Comparison of ENCODE assay signal across 15 cellular contexts in the genomic region with DNA sequence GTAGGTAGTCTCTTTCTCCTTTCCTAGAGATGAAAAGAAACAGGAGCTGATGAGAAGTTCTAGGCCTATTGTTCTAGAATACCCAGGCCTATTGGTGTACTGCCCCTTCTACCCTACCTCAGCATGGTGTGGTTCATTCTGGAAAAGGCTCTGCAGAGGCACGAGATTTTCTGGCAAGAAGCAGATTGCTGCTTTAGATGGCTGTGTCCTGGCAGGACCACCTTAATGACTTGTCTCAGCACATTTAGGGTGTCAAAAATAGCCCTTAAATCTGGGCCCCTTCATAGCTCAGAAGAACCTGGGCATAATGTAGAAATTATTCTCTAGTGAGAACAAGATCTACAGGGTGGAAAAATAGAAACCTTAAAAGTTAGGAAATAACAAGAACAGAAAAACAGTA.
DNase-seq lines count a peak whose midpoint lies in the region; ATAC-seq, FAIRE-seq and TF ChIP-seq lines count a peak whose summit lies in the region.
"Had no signal": no experiment of that assay in that cellular context is flagged by ENCODE, and none has a peak within 500 bp of the region (broad histone marks: within the 10 kb centered on the region; RNA-seq: fewer than 3 reads in every experiment).

No MANE protein-coding gene starts in this region.

- TF ChIP-seq CTCF in HepG2 (CRISPR knock-in tag; IDR thresholded peaks at IDR 0.05) (no peak), brain microvascular endothelial cell (IDR thresholded peaks at IDR 0.05; ENCODE audit: low read depth, low read length, missing control alignments) (no peak)

- TF ChIP-seq RAD21 in HepG2 (CRISPR knock-in tag; IDR thresholded peaks at IDR 0.05) = no peak

- peaks cover 20% of the 10 kb centered on the region for H3K4me1 Mint-ChIP-seq in activated T-helper 2 cell treated with anti-CD3 and anti-CD28 coated beads, Interferon-gamma antibody, Interleukin-2, Interleukin-4, amounts not matched to agents 10 μg/mL and 5 μg/mL and 100 μg/mL, durations not matched to agents 14 hours and 24 hours and 36 hours (ENCODE audit: low read depth)
- peaks cover 11% of the 10 kb centered on the region for H3K4me1 Mint-ChIP-seq in activated CD4-positive, alpha-beta memory T cell treated with anti-CD3 and anti-CD28 coated beads for 36 hours (ENCODE audit: low read depth)

- H3K9me3 Mint-ChIP-seq in activated T-helper 2 cell treated with anti-CD3 and anti-CD28 coated beads, Interferon-gamma antibody, Interleukin-2, Interleukin-4, amounts not matched to agents 10 μg/mL and 5 μg/mL and 100 μg/mL, durations not matched to agents 14 hours and 24 hours and 36 hours = peaks cover 18% of the 10 kb centered on the region
- H3K9me3 Mint-ChIP-seq in activated CD4-positive, alpha-beta memory T cell treated with anti-CD3 and anti-CD28 coated beads for 36 hours = peaks cover 12% of the 10 kb centered on the region

- H3K27me3 ChIP-seq in HepG2 (ENCODE audit: control insufficient read depth in 1 of 2, insufficient read depth in 2 of 2, low read length in 2 of 2) (no peaks in the 10 kb centered on the region), brain microvascular endothelial cell (replicated peaks) (no peaks in the 10 kb centered on the region)

- H3K27ac ChIP-seq in HepG2 (ENCODE audit: extremely low read length, insufficient read depth, low read length) (no peak overlapping the region), brain microvascular endothelial cell (no peak overlapping the region)

- 100% methylated on average over 1 of the region's 1 CpG for WGBS in HepG2 (ENCODE audit: low lambda C conversion rate)

- no peak for FAIRE-seq in HepG2 (lab: Jason Lieb, UNC)

- ATAC-seq in GM18520 (IDR thresholded peaks at IDR 0.05; ENCODE audit: unreplicated experiment) = peak; percentile 5
- peak; percentile 23 for ATAC-seq in GM21367 (IDR thresholded peaks at IDR 0.05; ENCODE audit: unreplicated experiment)
- peak; percentile 7 for ATAC-seq in HG03095 (IDR thresholded peaks at IDR 0.05; ENCODE audit: unreplicated experiment)
- ATAC-seq in HepG2 = no peak

- no peak overlapping the region for H3K4me3 Mint-ChIP-seq in activated T-helper 2 cell treated with anti-CD3 and anti-CD28 coated beads, Interferon-gamma antibody, Interleukin-2, Interleukin-4, amounts not matched to agents 10 μg/mL and 5 μg/mL and 100 μg/mL, durations not matched to agents 14 hours and 24 hours and 36 hours (ENCODE audit: low read depth)
- H3K4me3 Mint-ChIP-seq in activated CD4-positive, alpha-beta memory T cell treated with anti-CD3 and anti-CD28 coated beads for 36 hours = no peak overlapping the region

- no peaks in the 10 kb centered on the region for H4K20me1 ChIP-seq in HepG2 (ENCODE audit: insufficient read depth, low read length)

- H3K4me3 ChIP-seq in HepG2 (replicated peaks in 1 of 3; ENCODE audit: insufficient read depth in 1 of 3, low read depth in 2 of 3, low read length in 3 of 3) (no peak overlapping the region), brain microvascular endothelial cell (ENCODE audit: low read depth, low read length) (no peak overlapping the region)

- peak overlapping the region; percentile 45 for H3K27ac Mint-ChIP-seq in activated T-helper 2 cell treated with anti-CD3 and anti-CD28 coated beads, Interferon-gamma antibody, Interleukin-2, Interleukin-4, amounts not matched to agents 10 μg/mL and 5 μg/mL and 100 μg/mL, durations not matched to agents 14 hours and 24 hours and 36 hours
- no peak overlapping the region for H3K27ac Mint-ChIP-seq in activated CD4-positive, alpha-beta memory T cell treated with anti-CD3 and anti-CD28 coated beads for 36 hours

- peaks cover 20% of the 10 kb centered on the region for H3K27me3 Mint-ChIP-seq in activated T-helper 2 cell treated with anti-CD3 and anti-CD28 coated beads, Interferon-gamma antibody, Interleukin-2, Interleukin-4, amounts not matched to agents 10 μg/mL and 5 μg/mL and 100 μg/mL, durations not matched to agents 14 hours and 24 hours and 36 hours (ENCODE audit: low read depth)
- H3K27me3 Mint-ChIP-seq in activated CD4-positive, alpha-beta memory T cell treated with anti-CD3 and anti-CD28 coated beads for 36 hours = peaks cover 5% of the 10 kb centered on the region

- in situ Hi-C loops in HepG2 (cut with HindIII; ENCODE audit: extremely low pct_ligation_motif_present, low pct_unique_long_range_greater_than_20kb) = no loop called here
- in situ Hi-C loops in brain microvascular endothelial cell (cut with HindIII; ENCODE audit: low pct_ligation_motif_present, low sequenced_read_pairs) = no loop called here

- H3K9me3 ChIP-seq in HepG2 (ENCODE audit: low read length) = peaks cover under 1% of the 10 kb centered on the region; the same call in 1 of the 2 replicates

- no peaks in the 10 kb centered on the region for H3K79me2 ChIP-seq in HepG2 (ENCODE audit: insufficient read depth, low read length)

- H3K36me3 ChIP-seq in HepG2 (replicated peaks in 1 of 2; ENCODE audit: control insufficient read depth in 1 of 2, insufficient read depth in 2 of 2, low read length in 2 of 2) (peaks cover 0 to 2% of the 10 kb centered on the region in 2 experiments; a peak in 1 of 5 replicates), brain microvascular endothelial cell (replicated peaks) (no peaks in the 10 kb centered on the region)

- TF ChIP-seq EP300 in HepG2 (IDR thresholded peaks at IDR 0.05; ENCODE audit: low read depth in 2 of 2, low read length in 2 of 2) (no peak), HepG2 (CRISPR knock-in tag; IDR thresholded peaks at IDR 0.05; ENCODE audit: borderline replicate concordance) (no peak)

- no peak overlapping the region for H2AFZ ChIP-seq in HepG2 (ENCODE audit: low read length)

- intact Hi-C loops in activated T-helper 2 cell treated with anti-CD3 and anti-CD28 coated beads, Interferon-gamma antibody, Interleukin-2, Interleukin-4, amounts not matched to agents 10 μg/mL and 5 μg/mL and 100 μg/mL, durations not matched to agents 14 hours and 24 hours and 36 hours (cut with micrococcal nuclease) = loop anchor here (5.0 kb wide), 1 partner anchor 41 kb away; no protein-coding TSS in a partner anchor
- intact Hi-C loops in activated CD4-positive, alpha-beta memory T cell treated with anti-CD3 and anti-CD28 coated beads for 36 hours (cut with micrococcal nuclease) = no loop called here
- intact Hi-C loops in HepG2 (cut with micrococcal nuclease; ENCODE audit: unreplicated experiment) = no loop called here

- DNase-seq in activated T-helper 2 cell treated with anti-CD3 and anti-CD28 coated beads, Interferon-gamma antibody, Interleukin-2, Interleukin-4, amounts not matched to agents 10 μg/mL and 5 μg/mL and 100 μg/mL, durations not matched to agents 14 hours and 24 hours and 36 hours (ENCODE audit: low spot score) = no peak
- no peak for DNase-seq in stimulated activated CD4-positive, alpha-beta T cell treated with anti-CD3 and anti-CD28 coated beads, Interleukin-4, amount 100 ng/mL, for 24 hours
- DNase-seq in activated CD4-positive, alpha-beta memory T cell treated with anti-CD3 and anti-CD28 coated beads for 36 hours = no peak
- DNase-seq in HepG2 (ENCODE audit: low spot score) (no peak), brain microvascular endothelial cell (no peak)
- DNase-seq: central memory CD4-positive, alpha-beta T cell; DMS79 treated with DMSO at 0.1 percent for 48 hours; Karpas-422; NCI-H187; NCI-H526 treated with DMSO at 0.1 percent for 48 hours; occipital lobe; T1000 had no signal

- POLR2A ChIA-PET in activated CD4-positive, alpha-beta memory T cell treated with anti-CD3 and anti-CD28 coated beads for 36 hours (lab: Charles Lee) = no interaction called here
- POLR2A ChIA-PET in HepG2 (lab: Yijun Ruan, JAX) = no interaction called here

- no TSS peak for BruUV-seq in HepG2 (replicated peaks; lab: Mats Ljungman, UMichigan)

- no peak overlapping the region for H3K4me2 ChIP-seq in HepG2 (ENCODE audit: low read depth, low read length)

- TF ChIP-seq POLR2A in HepG2 (IDR thresholded peaks at IDR 0.05; ENCODE audit: insufficient read depth in 1 of 2, low read depth in 2 of 2, low read length in 2 of 2) = no peak

- no peak overlapping the region for H3K9ac ChIP-seq in HepG2 (ENCODE audit: insufficient read depth, low read depth, low read length)

- CTCF ChIA-PET in activated CD4-positive, alpha-beta memory T cell treated with anti-CD3 and anti-CD28 coated beads for 36 hours (lab: Charles Lee) = interaction anchor here (0.7 kb wide), 2 partner anchors 91 to 1930 kb away, joined by 3 read pairs; no protein-coding TSS in a partner anchor
- CTCF ChIA-PET in HepG2 (lab: Yijun Ruan, JAX; ENCODE audit: low intra/inter-chr PET ratio, low total read pairs) = no interaction called here

- H3K36me3 Mint-ChIP-seq in activated T-helper 2 cell treated with anti-CD3 and anti-CD28 coated beads, Interferon-gamma antibody, Interleukin-2, Interleukin-4, amounts not matched to agents 10 μg/mL and 5 μg/mL and 100 μg/mL, durations not matched to agents 14 hours and 24 hours and 36 hours (ENCODE audit: low read depth) = peaks cover 11% of the 10 kb centered on the region
- peaks cover 5% of the 10 kb centered on the region for H3K36me3 Mint-ChIP-seq in activated CD4-positive, alpha-beta memory T cell treated with anti-CD3 and anti-CD28 coated beads for 36 hours

- no peaks in the 10 kb centered on the region for H3K4me1 ChIP-seq in HepG2 (ENCODE audit: insufficient read depth, low read length)

TF ChIP-seq in HepG2, 621 proteins besides CTCF, POLR2A, EP300 and RAD21:
- no peak for TF ChIP-seq ZNF570 (CRISPR knock-in tag; IDR thresholded peaks at IDR 0.05; ENCODE audit: borderline replicate concordance)
- TF ChIP-seq, protein P1, sequence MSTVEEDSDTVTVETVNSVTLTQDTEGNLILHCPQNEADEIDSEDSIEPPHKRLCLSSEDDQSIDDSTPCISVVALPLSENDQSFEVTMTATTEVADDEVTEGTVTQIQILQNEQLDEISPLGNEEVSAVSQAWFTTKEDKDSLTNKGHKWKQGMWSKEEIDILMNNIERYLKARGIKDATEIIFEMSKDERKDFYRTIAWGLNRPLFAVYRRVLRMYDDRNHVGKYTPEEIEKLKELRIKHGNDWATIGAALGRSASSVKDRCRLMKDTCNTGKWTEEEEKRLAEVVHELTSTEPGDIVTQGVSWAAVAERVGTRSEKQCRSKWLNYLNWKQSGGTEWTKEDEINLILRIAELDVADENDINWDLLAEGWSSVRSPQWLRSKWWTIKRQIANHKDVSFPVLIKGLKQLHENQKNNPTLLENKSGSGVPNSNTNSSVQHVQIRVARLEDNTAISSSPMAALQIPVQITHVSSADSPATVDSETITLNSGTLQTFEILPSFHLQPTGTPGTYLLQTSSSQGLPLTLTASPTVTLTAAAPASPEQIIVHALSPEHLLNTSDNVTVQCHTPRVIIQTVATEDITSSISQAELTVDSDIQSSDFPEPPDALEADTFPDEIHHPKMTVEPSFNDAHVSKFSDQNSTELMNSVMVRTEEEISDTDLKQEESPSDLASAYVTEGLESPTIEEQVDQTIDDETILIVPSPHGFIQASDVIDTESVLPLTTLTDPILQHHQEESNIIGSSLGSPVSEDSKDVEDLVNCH (CRISPR knock-in tag; IDR thresholded peaks at IDR 0.05) = no peak
- TF ChIP-seq ZBTB38 (CRISPR knock-in tag; IDR thresholded peaks at IDR 0.05) = no peak
- TF ChIP-seq ZNF772 (CRISPR knock-in tag; IDR thresholded peaks at IDR 0.05) = no peak
TF ChIP-seq in HepG2: peak in this region for 0.
